ENCODE assay signal across 16 cellular contexts in genomic region chr11:1305063-1305495, GRCh38. TPM values are rescaled to one million over a fixed set of nuclear protein-coding genes. Genes with fewer than 3 reads are reported as not detected.
DNase-seq lines count a peak whose midpoint lies in the region; ATAC-seq, FAIRE-seq and TF ChIP-seq lines count a peak whose summit lies in the region.
"Had no signal": no experiment of that assay in that cellular context is flagged by ENCODE, and none has a peak within 500 bp of the region (broad histone marks: within the 10 kb centered on the region; RNA-seq: fewer than 3 reads in every experiment).

No MANE protein-coding gene starts in this region.

- no peak for TF ChIP-seq EP300 in A549 (IDR thresholded peaks at IDR 0.05)

- TF ChIP-seq RAD21 in A549 (conservative IDR thresholded peaks at IDR 0.05 in 1 of 2, IDR thresholded peaks at IDR 0.05 in 1 of 2): no peak

- peak overlapping the region; percentile 69 for H3K4me2 ChIP-seq in A549

- H3K4me3 ChIP-seq in A549: no peak overlapping the region
- no peak overlapping the region for H3K4me3 ChIP-seq in neutrophil (ENCODE audit: low read depth in 1 of 2, low read length in 1 of 2)
- H3K4me3 ChIP-seq in colonic mucosa: no peak overlapping the region
- H3K4me3 ChIP-seq: mucosa of descending colon, upper lobe of right lung had no signal

- FAIRE-seq in A549 (lab: Jason Lieb, UNC): no peak
- FAIRE-seq: bronchial epithelial cell, HTR-8/SVneo had no signal

- POLR2A ChIA-PET in A549 (lab: Yijun Ruan, JAX): no interaction called here

- no peaks in the 10 kb centered on the region for H3K27me3 ChIP-seq in neutrophil
- H3K27me3 ChIP-seq in colonic mucosa: no peaks in the 10 kb centered on the region
- H3K27me3 ChIP-seq: upper lobe of right lung had no signal

- CTCF ChIA-PET in A549 (lab: Yijun Ruan, JAX): interaction anchor here (0.6 to 3.9 kb wide), 7 partner anchors 9 to 88 kb away, joined by 3 to 16 read pairs (median 4); partner anchors contain the start of gene BRSK2

- intact Hi-C loops in colonic mucosa (cut with DNase I): no loop called here

- H3K4me1 ChIP-seq in A549 (peaks cover 46% of the 10 kb centered on the region), neutrophil (ENCODE audit: control insufficient read depth in 1 of 2, insufficient read depth in 1 of 2, low read depth in 1 of 2, low read length in 1 of 2) (peaks cover 53 to 62% of the 10 kb centered on the region in 2 experiments), colonic mucosa (peaks cover 35% of the 10 kb centered on the region)

- H3K27ac ChIP-seq in A549 (peak overlapping the region; percentile 67 to 87), neutrophil (peak overlapping the region; percentile 18), colonic mucosa (no peak overlapping the region)
- H3K27ac ChIP-seq: WERI-Rb-1 had no signal

- WGBS in A549 (ENCODE audit: missing lambda C conversion rate): 88% methylated on average over 13 of the region's 13 CpGs

- DNase-seq in A549 (ENCODE audit: low read depth in 1 of 2, low spot score in 1 of 2) (no peak), HuH-7 (ENCODE audit: low spot score) (peak; percentile 12), islet precursor cell (peak; percentile 44), ureter (ENCODE audit: low spot score) (no peak), colonic mucosa (no peak)
- DNase-seq: effector memory CD4-positive, alpha-beta T cell; NCI-H187 treated with DMSO at 0.1 percent for 48 hours; NCI-H524 treated with DMSO at 0.1 percent for 48 hours; WERI-Rb-1 had no signal

- ATAC-seq in A549: no peak
- ATAC-seq in GM21367 (IDR thresholded peaks at IDR 0.05; ENCODE audit: unreplicated experiment): no peak
- ATAC-seq in GM19455 (IDR thresholded peaks at IDR 0.05; ENCODE audit: unreplicated experiment): no peak

- no peak for TF ChIP-seq POLR2A in A549 (IDR thresholded peaks at IDR 0.05; ENCODE audit: low read length)

- H3K36me3 ChIP-seq in neutrophil (peaks cover 23% of the 10 kb centered on the region), colonic mucosa (no peaks in the 10 kb centered on the region)

- H3K9me3 ChIP-seq in A549 (no peaks in the 10 kb centered on the region), neutrophil (no peaks in the 10 kb centered on the region), colonic mucosa (no peaks in the 10 kb centered on the region)
- H3K9me3 ChIP-seq: mucosa of descending colon, upper lobe of right lung had no signal

- H3K9ac ChIP-seq in colonic mucosa (ENCODE audit: low read depth in 2 of 2, low read length in 2 of 2): peak overlapping the region in 1 of 2 donors; percentile 39

- no peak for TF ChIP-seq CTCF in A549 (IDR thresholded peaks at IDR 0.05)
- TF ChIP-seq CTCF in neutrophil (IDR thresholded peaks at IDR 0.05): no peak
- no peak for TF ChIP-seq CTCF in colonic mucosa (IDR thresholded peaks at IDR 0.05)

TF ChIP-seq in A549, 52 proteins besides CTCF, POLR2A, EP300 and RAD21:
- TF ChIP-seq RCOR1 (IDR thresholded peaks at IDR 0.05; ENCODE audit: low read depth, low read length) (no peak), ZNF302 (CRISPR knock-in tag; IDR thresholded peaks at IDR 0.05) (no peak), SREBF2 (IDR thresholded peaks at IDR 0.05) (no peak), HDAC2 (IDR thresholded peaks at IDR 0.05) (no peak), ELK1 (IDR thresholded peaks at IDR 0.05; ENCODE audit: low read depth, low read length) (no peak), CEBPB (IDR thresholded peaks at IDR 0.05) (no peak), TFCP2L1 (CRISPR knock-in tag; IDR thresholded peaks at IDR 0.05) (no peak), FOSL2 (IDR thresholded peaks at IDR 0.05) (no peak), FOSL2 (CRISPR knock-in tag; IDR thresholded peaks at IDR 0.05) (no peak), SMC3 (IDR thresholded peaks at IDR 0.05) (no peak), NPAS2 (CRISPR knock-in tag; IDR thresholded peaks at IDR 0.05; ENCODE audit: borderline replicate concordance) (no peak), POLR2AphosphoS2 (conservative IDR thresholded peaks at IDR 0.05; ENCODE audit: low read length) (no peak), KDM1A (IDR thresholded peaks at IDR 0.05; ENCODE audit: low read depth) (no peak), HES2 (IDR thresholded peaks at IDR 0.05) (no peak), MAZ (IDR thresholded peaks at IDR 0.05; ENCODE audit: borderline replicate concordance, low read depth, low read length) (no peak), NFE2L2 (conservative IDR thresholded peaks at IDR 0.05; ENCODE audit: low read length) (no peak), GATA3 (IDR thresholded peaks at IDR 0.05; ENCODE audit: borderline replicate concordance) (no peak)

RNA-seq across cellular contexts. Expression of gene TOLLIP, which starts 4.4 kb away (rescaled TPM):
- polyA plus RNA-seq in A549 (2011; rRNA removed) (26.5 and 26.9 TPM in 2 replicates), A549 (2017; fragmentation: RNase III; extraction: RNeasy Plus Mini Kit Qiagen cat#74134 plus additional on column Dnase treatment) (31.5 to 37.9 TPM (median 33.8 TPM) in 3 replicates)
- polyA plus RNA-seq in A549 (2012; cell fraction: cytosol; rRNA removed): 62.4 and 72.9 TPM in 2 replicates
- 59.6 and 76.1 TPM in 2 replicates for polyA plus RNA-seq in A549 (2012; cell fraction: nucleus; rRNA removed)
- 25.7 and 44.5 TPM in 2 replicates for polyA minus RNA-seq in A549 (2011; rRNA and poly(A)+ RNA removed)
- total RNA-seq in ureter (122 TPM), colonic mucosa (10 to 100 TPM; 49.8 to 59.7 TPM)

Comparison
In these comparisons a context has a peak if more than half of its experiments do, and no peak if none do; other contexts are left out.
1. DNase-seq: peak in HuH-7 (single experiment) and islet precursor cell (single experiment); none in A549 (0 of 2), ureter (single experiment) and colonic mucosa (single experiment).